ENCODE assay signal across 1 cellular context in genomic region chr1:232973652-232974611, GRCh38.
TF ChIP-seq lines count a peak whose summit lies in the region.

No MANE protein-coding gene starts in this region.

TF ChIP-seq in SK-N-SH treated with all-trans-retinoic acid at 6 μM for 48 hours, 23 proteins besides CTCF, POLR2A, EP300 and RAD21 (continued from another document):
- TF ChIP-seq POU6F1 (CRISPR knock-in tag; IDR thresholded peaks at IDR 0.05; ENCODE audit: borderline replicate concordance, low read depth) (no peak), PPARA (CRISPR knock-in tag; IDR thresholded peaks at IDR 0.05; ENCODE audit: borderline replicate concordance) (no peak), CSDC2 (CRISPR knock-in tag; IDR thresholded peaks at IDR 0.05) (no peak), GLIS3 (CRISPR knock-in tag; IDR thresholded peaks at IDR 0.05) (no peak), OSR1 (CRISPR knock-in tag; IDR thresholded peaks at IDR 0.05) (no peak)
